Comparison of ENCODE assay signal across 15 cellular contexts in genomic region chr17:17765359-17765758, GRCh38.
A peak's percentile ranks its signal among the peaks of the same experiment; 100 is the strongest.
DNase-seq lines count a peak whose midpoint lies in the region; ATAC-seq and TF ChIP-seq lines count a peak whose summit lies in the region.
"Had no signal": no experiment of that assay in that cellular context is flagged by ENCODE, and none has a peak within 500 bp of the region (broad histone marks: within the 10 kb centered on the region; RNA-seq: fewer than 3 reads in every experiment).

No MANE protein-coding gene starts in this region.

- H3K27ac ChIP-seq in SJCRH30, result peak overlapping the region; percentile 88
- H3K27ac ChIP-seq in neuronal stem cell (replicated peaks; ENCODE audit: low read length), result peak overlapping the region; percentile 88
- H3K27ac ChIP-seq: neutrophil had no signal

- H4K91ac ChIP-seq in neuronal stem cell (ENCODE audit: low read depth, low read length, poor library complexity), result no peak overlapping the region

- H3K27me3 ChIP-seq in SJCRH30 (no peaks in the 10 kb centered on the region), neuronal stem cell (ENCODE audit: control insufficient read depth in 3 of 3, insufficient read depth in 3 of 3, low read depth in 1 of 3, low read length in 3 of 3) (no peaks in the 10 kb centered on the region), BE2C (no peaks in the 10 kb centered on the region)
- H3K27me3 ChIP-seq: neutrophil had no signal

- H2BK5ac ChIP-seq in neuronal stem cell (ENCODE audit: low read length), result no peak overlapping the region

- H3K4me3 Mint-ChIP-seq in activated T-cell treated with anti-CD3 and anti-CD28 coated beads, Interleukin-2, amount 50 U/mL, for 24 hours, result no peak overlapping the region

- H3K27ac Mint-ChIP-seq in activated naive CD4-positive, alpha-beta T cell treated with anti-CD3 and anti-CD28 coated beads, Interleukin-2, amount 50 U/mL, for 72 hours, result no peak overlapping the region
- no peak overlapping the region for H3K27ac Mint-ChIP-seq in activated T-cell treated with anti-CD3 and anti-CD28 coated beads, Interleukin-2, amount 50 U/mL, for 24 hours

- peaks cover 20% of the 10 kb centered on the region for H3K79me1 ChIP-seq in neuronal stem cell (ENCODE audit: low read depth, low read length)

- H2AK5ac ChIP-seq in neuronal stem cell (ENCODE audit: low read depth, low read length), result peak overlapping the region; percentile 20

- no peak overlapping the region for H3K23ac ChIP-seq in neuronal stem cell (ENCODE audit: low read depth, low read length, poor library complexity)

- no peak overlapping the region for H4K8ac ChIP-seq in neuronal stem cell (ENCODE audit: low read depth, low read length)

- peaks cover 0 to 6% of the 10 kb centered on the region in 2 donors for H3K36me3 Mint-ChIP-seq in activated naive CD4-positive, alpha-beta T cell treated with anti-CD3 and anti-CD28 coated beads, Interleukin-2, amount 50 U/mL, for 72 hours
- peaks cover 5% of the 10 kb centered on the region for H3K36me3 Mint-ChIP-seq in activated T-cell treated with anti-CD3 and anti-CD28 coated beads, Interleukin-2, amount 50 U/mL, for 24 hours (ENCODE audit: low read depth)

- H3K4me3 ChIP-seq in SJCRH30 (peak overlapping the region; percentile 17), neuronal stem cell (ENCODE audit: low read length in 2 of 2) (no peak overlapping the region), BE2C (ENCODE audit: low read depth, low read length) (no peak overlapping the region)
- H3K4me3 ChIP-seq: HAP-1, K562 had no signal

- H3K18ac ChIP-seq in neuronal stem cell (ENCODE audit: low read length), result no peak overlapping the region

- no peak overlapping the region for H3K4me2 ChIP-seq in neuronal stem cell (ENCODE audit: insufficient read depth, low read length, poor library complexity, severe bottlenecking)

- H3K9me3 Mint-ChIP-seq in activated naive CD4-positive, alpha-beta T cell treated with anti-CD3 and anti-CD28 coated beads, Interleukin-2, amount 50 U/mL, for 72 hours, result no peaks in the 10 kb centered on the region
- no peaks in the 10 kb centered on the region for H3K9me3 Mint-ChIP-seq in activated T-cell treated with anti-CD3 and anti-CD28 coated beads, Interleukin-2, amount 50 U/mL, for 24 hours

- no CpG with 5 or more reads among the region's 10 CpGs for WGBS in neuronal stem cell (ENCODE audit: extremely low coverage in 2 of 2, insufficient read length in 2 of 2, insufficient replicate concordance in 1 of 2), 2 donors

- no peak overlapping the region for H2BK15ac ChIP-seq in neuronal stem cell (ENCODE audit: low read length)

- H2BK12ac ChIP-seq in neuronal stem cell (ENCODE audit: low read length), result no peak overlapping the region

- H2BK120ac ChIP-seq in neuronal stem cell (ENCODE audit: low read depth, low read length), result no peak overlapping the region

- no peaks in the 10 kb centered on the region for H3K27me3 Mint-ChIP-seq in activated T-cell treated with anti-CD3 and anti-CD28 coated beads, Interleukin-2, amount 50 U/mL, for 24 hours

- H3K4me1 ChIP-seq in SJCRH30, result peaks cover 47% of the 10 kb centered on the region
- H3K4me1 ChIP-seq in neuronal stem cell (ENCODE audit: control insufficient read depth in 2 of 2, insufficient read depth in 1 of 2, low read depth in 1 of 2, low read length in 2 of 2), result peaks cover 46 to 60% of the 10 kb centered on the region in 2 donors
- peaks cover 8% of the 10 kb centered on the region for H3K4me1 ChIP-seq in BE2C

- no peak overlapping the region for H3K4ac ChIP-seq in neuronal stem cell (ENCODE audit: low read length)

- no peak overlapping the region for H3K14ac ChIP-seq in neuronal stem cell (ENCODE audit: low read length)

- no peak overlapping the region for H3K9ac ChIP-seq in neuronal stem cell (ENCODE audit: low read depth, low read length, poor library complexity)

- ATAC-seq in esophagus mucosa, result peak; percentile 64
- ATAC-seq in activated naive CD4-positive, alpha-beta T cell treated with anti-CD3 and anti-CD28 coated beads, Interleukin-2, amount 50 U/mL, for 72 hours, result no peak
- ATAC-seq: K562, PC-3 had no signal

- H3K9me3 ChIP-seq in SJCRH30 (replicated peaks), result no peaks in the 10 kb centered on the region
- H3K9me3 ChIP-seq in neuronal stem cell (replicated peaks in 1 of 2; ENCODE audit: control insufficient read depth in 2 of 2, insufficient read depth in 1 of 2, low read depth in 1 of 2, low read length in 2 of 2), result no peaks in the 10 kb centered on the region
- H3K9me3 ChIP-seq in BE2C, result no peaks in the 10 kb centered on the region
- H3K9me3 ChIP-seq: HAP-1, neutrophil had no signal

- no peak for TF ChIP-seq CTCF in BE2C (IDR thresholded peaks at IDR 0.05; ENCODE audit: low read depth, low read length)

- DNase-seq in ELR (ENCODE audit: low read depth), result peak; percentile 36
- DNase-seq in SJCRH30, result no peak
- no peak for DNase-seq in neuronal stem cell (ENCODE audit: low spot score)
- DNase-seq in SW 1271 (lab: John Stamatoyannopoulos, UW), result no peak
- no peak for DNase-seq in activated naive CD4-positive, alpha-beta T cell treated with anti-CD3 and anti-CD28 coated beads, Interleukin-2, amount 50 U/mL, for 72 hours (ENCODE audit: low spot score in 2 of 2)
- no peak for DNase-seq in activated T-cell treated with anti-CD3 and anti-CD28 coated beads, Interleukin-2, amount 50 U/mL, for 24 hours
- DNase-seq in BE2C, result no peak
- DNase-seq: DMS79 treated with DMSO at 0.1 percent for 48 hours; NCI-H1436 treated with DMSO at 0.1 percent for 48 hours; PC-3; stimulated activated naive CD4-positive, alpha-beta T cell had no signal

- H3K4me1 Mint-ChIP-seq in activated T-cell treated with anti-CD3 and anti-CD28 coated beads, Interleukin-2, amount 50 U/mL, for 24 hours (ENCODE audit: low read depth), result peaks cover 27% of the 10 kb centered on the region

- no peak overlapping the region for H2AFZ ChIP-seq in neuronal stem cell (ENCODE audit: low read length)

- H3K36me3 ChIP-seq in SJCRH30, result no peaks in the 10 kb centered on the region
- H3K36me3 ChIP-seq in neuronal stem cell (replicated peaks in 1 of 2; ENCODE audit: control insufficient read depth in 2 of 2, insufficient read depth in 2 of 2, low read length in 2 of 2), result peaks cover 0 to 23% of the 10 kb centered on the region in 2 donors
- no peaks in the 10 kb centered on the region for H3K36me3 ChIP-seq in BE2C
- H3K36me3 ChIP-seq: HAP-1 had no signal
